8 cellular contexts compared by ENCODE assay signal in the genomic region with DNA sequence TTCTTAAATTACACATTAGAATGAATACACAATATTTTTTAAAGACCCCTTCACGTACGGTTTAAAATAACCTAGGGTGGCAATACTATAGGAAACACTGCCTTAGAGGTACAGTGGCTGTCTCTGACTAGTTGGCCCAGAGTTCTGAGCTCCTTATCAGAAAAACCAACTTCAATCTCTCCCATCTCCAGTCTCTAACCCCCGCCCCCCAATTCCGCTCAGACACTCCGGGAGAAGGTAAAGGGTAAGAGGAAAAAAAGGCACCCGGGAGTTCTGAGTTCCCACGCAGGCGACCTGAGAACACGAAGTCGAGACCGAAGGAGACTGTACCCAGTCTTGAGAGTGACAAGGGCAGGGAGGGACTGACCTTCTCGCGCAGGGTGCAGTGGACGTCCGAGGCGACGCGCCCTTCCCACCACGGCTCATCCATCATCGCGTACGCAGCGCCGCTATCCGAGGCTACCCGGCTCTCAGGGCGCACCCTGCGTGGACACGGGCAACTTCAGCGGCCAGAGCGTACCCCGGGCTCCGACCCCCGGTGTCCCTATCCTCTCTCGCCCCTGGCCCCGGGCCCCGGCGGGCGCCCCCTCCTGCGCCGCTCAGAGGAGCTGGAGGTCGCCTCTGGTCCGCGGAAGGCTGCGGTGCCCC. TPM values are rescaled to one million over a fixed set of nuclear protein-coding genes. Genes with fewer than 3 reads are reported as not detected.
DNase-seq lines count a peak whose midpoint lies in the region; FAIRE-seq and TF ChIP-seq lines count a peak whose summit lies in the region.

No MANE protein-coding gene starts in this region.

- H3K9ac ChIP-seq in astrocyte (ENCODE audit: low read length): peak overlapping the region; percentile 81
- peak overlapping the region in 1 of 2 donors; percentile 41 for H3K9ac ChIP-seq in kidney (ENCODE audit: low read length in 2 of 2)

- intact Hi-C loops in kidney (cut with DNase I): no loop called here

- in situ Hi-C loops in HAP-1 (cut with MboI; ENCODE audit: low sequenced_read_pairs): no loop called here

- CTCF ChIA-PET in GM10248 (lab: Yijun Ruan, JAX): no interaction called here

- H3K4me1 Mint-ChIP-seq in astrocyte (ENCODE audit: low read depth, unreplicated experiment): peaks cover 16% of the 10 kb centered on the region

- H4K20me1 ChIP-seq in astrocyte (ENCODE audit: insufficient read depth, low read length): peaks cover 41% of the 10 kb centered on the region

- peak overlapping the region; percentile 94 for H2AFZ ChIP-seq in astrocyte (ENCODE audit: low read depth, low read length)

- H3K4me1 ChIP-seq in HAP-1 (peaks cover 7% of the 10 kb centered on the region; the same call in 1 of the 2 replicates), astrocyte (ENCODE audit: insufficient read depth, low read length) (peaks cover 13% of the 10 kb centered on the region), kidney (ENCODE audit: control insufficient read depth in 1 of 2, insufficient read depth in 1 of 2, low read depth in 1 of 2, low read length in 2 of 2) (peaks cover 0 to 2% of the 10 kb centered on the region in 2 donors), suprapubic skin (peaks cover 19% of the 10 kb centered on the region)

- peak overlapping the region; percentile 51 for H3K4me3 ChIP-seq in HAP-1
- peak overlapping the region; percentile 79 for H3K4me3 ChIP-seq in astrocyte (ENCODE audit: insufficient read depth, low read depth, low read length)
- peak overlapping the region; percentile 61 to 68 for H3K4me3 ChIP-seq in kidney (ENCODE audit: low read length in 2 of 2)
- peak overlapping the region; percentile 69 for H3K4me3 ChIP-seq in suprapubic skin

- H3K4me2 ChIP-seq in astrocyte (ENCODE audit: low read length): peak overlapping the region; percentile 98

- no peak overlapping the region for H3K27ac Mint-ChIP-seq in astrocyte (ENCODE audit: unreplicated experiment)

- no peaks in the 10 kb centered on the region for H3K27me3 Mint-ChIP-seq in astrocyte (ENCODE audit: low read depth, unreplicated experiment)

- no peaks in the 10 kb centered on the region for H3K27me3 ChIP-seq in HAP-1 (ENCODE audit: low read depth)
- H3K27me3 ChIP-seq in astrocyte (ENCODE audit: insufficient read depth, low read length): no peaks in the 10 kb centered on the region
- H3K27me3 ChIP-seq in suprapubic skin: peaks cover 27% of the 10 kb centered on the region

- peaks cover 10% of the 10 kb centered on the region for H3K36me3 Mint-ChIP-seq in astrocyte (ENCODE audit: low read depth, unreplicated experiment)

- DNase-seq in COLO668 (lab: John Stamatoyannopoulos, UW; ENCODE audit: unreplicated experiment) (peak; percentile 14), HAP-1 (ENCODE audit: low spot score in 2 of 2) (peak in 1 of 2 experiments; percentile 37), astrocyte (ENCODE audit: low read depth) (no peak), kidney (peak; percentile 80), suprapubic skin (ENCODE audit: low spot score in 2 of 2) (no peak), GM10248 (ENCODE audit: extremely low spot score) (no peak), medulla oblongata (ENCODE audit: extremely low spot score) (no peak), NCI-H226 (no peak)

- FAIRE-seq in astrocyte (lab: Jason Lieb, UNC) (no peak), kidney (lab: Jason Lieb, UNC) (no peak)

- no peaks in the 10 kb centered on the region for H3K9me3 ChIP-seq in HAP-1
- no peaks in the 10 kb centered on the region for H3K9me3 ChIP-seq in astrocyte (ENCODE audit: insufficient read depth, low read depth, low read length)
- no peaks in the 10 kb centered on the region for H3K9me3 ChIP-seq in kidney (ENCODE audit: control insufficient read depth in 1 of 2, low read length in 2 of 2)
- H3K9me3 ChIP-seq in suprapubic skin: no peaks in the 10 kb centered on the region

- H3K79me2 ChIP-seq in astrocyte (ENCODE audit: insufficient read depth, low read length): peaks cover 51% of the 10 kb centered on the region

- POLR2A ChIA-PET in GM10248 (lab: Yijun Ruan, JAX): no interaction called here

- H3K27ac ChIP-seq in astrocyte (ENCODE audit: low read depth, low read length): peak overlapping the region; percentile 44
- peak overlapping the region; percentile 10 to 15 for H3K27ac ChIP-seq in kidney (ENCODE audit: low read depth in 2 of 2, low read length in 2 of 2)
- no peak overlapping the region for H3K27ac ChIP-seq in suprapubic skin

- H3K9me3 Mint-ChIP-seq in astrocyte (ENCODE audit: unreplicated experiment): peaks cover 2% of the 10 kb centered on the region

- no peak for TF ChIP-seq POLR2A in suprapubic skin (IDR thresholded peaks at IDR 0.05)

- no peak for TF ChIP-seq EP300 in suprapubic skin (IDR thresholded peaks at IDR 0.05)

- 27% methylated on average over 6 of the region's 45 CpGs for WGBS in suprapubic skin

- TF ChIP-seq CTCF in astrocyte (IDR thresholded peaks at IDR 0.05; ENCODE audit: insufficient read depth, low read depth, low read length) (no peak), kidney (IDR thresholded peaks at IDR 0.05; ENCODE audit: borderline replicate concordance, extremely low read depth, insufficient read depth) (no peak), suprapubic skin (IDR thresholded peaks at IDR 0.05) (no peak), GM10248 (IDR thresholded peaks at IDR 0.05; ENCODE audit: control extremely low read depth, extremely low read depth, low read depth, missing control alignments) (no peak)

- H3K4me3 Mint-ChIP-seq in astrocyte (ENCODE audit: unreplicated experiment): peak overlapping the region; percentile 96

- H3K36me3 ChIP-seq in HAP-1 (replicated peaks): no peaks in the 10 kb centered on the region
- H3K36me3 ChIP-seq in astrocyte (ENCODE audit: insufficient read depth, low read length): peaks cover 4% of the 10 kb centered on the region
- H3K36me3 ChIP-seq in kidney (ENCODE audit: control insufficient read depth in 1 of 2, insufficient read depth in 2 of 2, low read length in 2 of 2): no peaks in the 10 kb centered on the region
- no peaks in the 10 kb centered on the region for H3K36me3 ChIP-seq in suprapubic skin

RNA-seq across cellular contexts. Expression of a gene that starts 0.7 kb away (rescaled TPM):
- 12.5 and 15.7 TPM in 2 replicates for total RNA-seq in astrocyte
- total RNA-seq in kidney: 1.6 TPM
- 3.8 TPM for polyA plus RNA-seq in kidney (ENCODE audit: insufficient read depth, low read depth, low replicate concordance)
- total RNA-seq in suprapubic skin: 1 to 10 TPM in 2 of 4 donors, under 1 TPM in 1, not detected in 1; 0.34 to 1.2 (median 1.2) TPM

RNA-seq across cellular contexts. Expression of a gene that starts 58.8 kb away (rescaled TPM):
- 0.62 and 0.64 TPM in 2 replicates for total RNA-seq in astrocyte
- 2.8 TPM for total RNA-seq in kidney
- polyA plus RNA-seq in kidney (ENCODE audit: insufficient read depth, low read depth, low replicate concordance): 1.4 TPM
- under 1 TPM in 2 of 4 donors, not detected in 2; 0.21 to 0.23 TPM for total RNA-seq in suprapubic skin

Comparison
In these comparisons a context has a peak if more than half of its experiments do, and no peak if none do; other contexts are left out.
1. DNase-seq: peak in COLO668 (single experiment) and kidney (single experiment); none in astrocyte (single experiment), suprapubic skin (0 of 2), GM10248 (single experiment), medulla oblongata (single experiment) and NCI-H226 (single experiment).
2. Peak in every context shown above with its lines, with median percentiles within 50 percentile points of each other: H3K4me3 ChIP-seq.